Comparison of ENCODE assay signal across 21 cellular contexts in genomic region chr21:42157606-42158310, GRCh38.
DNase-seq lines count a peak whose midpoint lies in the region; ATAC-seq and TF ChIP-seq lines count a peak whose summit lies in the region.
"Had no signal": no experiment of that assay in that cellular context is flagged by ENCODE, and none has a peak within 500 bp of the region (broad histone marks: within the 10 kb centered on the region; RNA-seq: fewer than 3 reads in every experiment).

No MANE protein-coding gene starts in this region.

- H3K27ac ChIP-seq in VCaP, result peak overlapping the region; percentile 69
- peak overlapping the region in 5 of 8 donors; percentile 38 to 71 (median 57) for H3K27ac ChIP-seq in spleen
- no peak overlapping the region for H3K27ac ChIP-seq in stomach
- H3K27ac ChIP-seq: heart left ventricle, KMS-11, thoracic aorta had no signal

- TF ChIP-seq POLR2A in spleen (IDR thresholded peaks at IDR 0.05) (no peak), stomach (IDR thresholded peaks at IDR 0.05) (no peak)

- DNase-seq in ELF-1 (ENCODE audit: low read depth, low spot score) (peak; percentile 61), epidermal melanocyte (ENCODE audit: insufficient read length, low spot score) (peak; percentile 1), spleen (no peak), sciatic nerve (ENCODE audit: low spot score) (no peak), stomach (no peak)
- DNase-seq in effector CD8-positive, alpha-beta T cell (lab: John Stamatoyannopoulos, UW), result no peak
- DNase-seq: activated CD8-positive, alpha-beta memory T cell treated with anti-CD3 and anti-CD28 coated beads, Interleukin-2, amount 50 U/mL, for 48 hours; activated naive CD4-positive, alpha-beta T cell treated with anti-CD3 and anti-CD28 coated beads, Interleukin-2, amount 50 U/mL, for 16 hours; CD8-positive, alpha-beta T cell; DMS 273 treated with DMSO at 0.1 percent for 48 hours; naive B cell; NCI-H526; Right ventricle myocardium superior; stimulated activated CD4-positive, alpha-beta T cell treated with anti-CD3 and anti-CD28 coated beads, Interleukin-15, amount 100 ng/mL, for 24 hours; stimulated activated naive B cell treated with anti-CD40 and anti-IgM and Interleukin-4, amounts not matched to agents 10 μg/mL and 1 μg/mL and 100 μg/mL, for 72 hours; T-helper 2 cell had no signal

- intact Hi-C loops in spleen (cut with DNase I; ENCODE audit: low total_unique reads) (no loop called here), sciatic nerve (cut with DNase I) (loop anchor here (10.0 kb wide), 1 partner anchor 97 kb away; no protein-coding TSS in a partner anchor), stomach (cut with DNase I; ENCODE audit: low total_unique reads) (loop anchor here (10.0 kb wide), 1 partner anchor 287 kb away; no protein-coding TSS in a partner anchor)

- ATAC-seq in sciatic nerve, result no peak
- ATAC-seq: CD8-positive, alpha-beta T cell; stimulated activated naive B cell treated with anti-CD40 and anti-IgM and Interleukin-4, amounts not matched to agents 10 μg/mL and 1 μg/mL and 100 μg/mL, for 72 hours had no signal

- H3K4me3 ChIP-seq in spleen, result no peak overlapping the region
- H3K4me3 ChIP-seq in stomach, result no peak overlapping the region
- H3K4me3 ChIP-seq: heart left ventricle, thoracic aorta had no signal

- H3K4me1 ChIP-seq in spleen (peaks cover 0 to 23% (median 9%) of the 10 kb centered on the region in 6 donors), stomach (no peaks in the 10 kb centered on the region)

- H3K27me3 ChIP-seq in spleen (replicated peaks in 1 of 7) (peaks cover 0 to 34% (median 0%) of the 10 kb centered on the region in 7 donors), stomach (peaks cover 0 to 21% (median 0%) of the 10 kb centered on the region in 3 donors)
- H3K27me3 ChIP-seq: BE2C had no signal

- H3K36me3 ChIP-seq in spleen, result no peaks in the 10 kb centered on the region
- H3K36me3 ChIP-seq in stomach, result no peaks in the 10 kb centered on the region
- H3K36me3 ChIP-seq: BE2C, heart left ventricle, thoracic aorta had no signal

- TF ChIP-seq EP300 in stomach (IDR thresholded peaks at IDR 0.05), result no peak

- WGBS in spleen, 5 donors, result 85 to 91% (median 88%) methylated on average over 11 of the region's 11 CpGs
- WGBS in stomach, 5 donors, result 85 to 93% (median 92%) methylated on average over 11 of the region's 11 CpGs

- H3K9me3 ChIP-seq in spleen (no peaks in the 10 kb centered on the region), stomach (no peaks in the 10 kb centered on the region)
- H3K9me3 ChIP-seq: BE2C, heart left ventricle, thoracic aorta had no signal

- TF ChIP-seq CTCF in VCaP (conservative IDR thresholded peaks at IDR 0.05) (no peak), spleen (IDR thresholded peaks at IDR 0.05 in 8 of 11, conservative IDR thresholded peaks at IDR 0.05 in 3 of 11) (no peak), stomach (IDR thresholded peaks at IDR 0.05) (no peak)

Comparison
In these comparisons a context has a peak if more than half of its experiments do, and no peak if none do; other contexts are left out.
1. DNase-seq: peak in ELF-1 (single experiment) and epidermal melanocyte (single experiment); none in spleen (single experiment), effector CD8-positive, alpha-beta T cell (single experiment), sciatic nerve (single experiment) and stomach (single experiment).
2. H3K27ac ChIP-seq: peak in VCaP (single experiment) and spleen (5 of 8); none in stomach (0 of 5).